21 cellular contexts compared by ENCODE assay signal in genomic region chr5:79875230-79875629, GRCh38.
"Had no signal": no experiment of that assay in that cellular context is flagged by ENCODE, and none has a peak within 500 bp of the region (broad histone marks: within the 10 kb centered on the region; RNA-seq: fewer than 3 reads in every experiment).

No MANE protein-coding gene starts in this region.

- DNase-seq: activated CD4-positive, alpha-beta T cell treated with anti-CD3 and anti-CD28 coated beads, Interleukin-2, amount 50 U/mL, for 4 hours; activated CD4-positive, CD25-positive, alpha-beta regulatory T cell treated with anti-CD3 and anti-CD28 coated beads, Interleukin-2, amount 50 U/mL, for 72 hours; activated naive CD4-positive, alpha-beta T cell treated with Interleukin-2 at 50 U/mL for 16 hours; activated T-cell treated with anti-CD3 and anti-CD28 coated beads for 4 hours; aorta; esophagus squamous epithelium; islet precursor cell; naive B cell; pancreas; stimulated activated CD4-positive, alpha-beta T cell treated with anti-CD3 and anti-CD28 coated beads, Interleukin-4, amount 100 ng/mL, for 4 hours; stimulated activated CD8-positive, alpha-beta memory T cell treated with anti-CD3 and anti-CD28 coated beads, Interleukin-4, amount 100 ng/mL, for 48 hours; stimulated activated naive CD4-positive, alpha-beta T cell treated with Interleukin-2 at 50 U/mL for 16 hours; T-helper 1 cell; T1000; trophoblast cell had no signal

- H3K36me3 ChIP-seq: esophagus squamous epithelium, neural progenitor cell, pancreas had no signal

- H3K4me3 ChIP-seq: esophagus squamous epithelium, hepatocyte, neural progenitor cell, pancreas, skin epidermis had no signal

- H3K9me3 ChIP-seq: esophagus squamous epithelium, pancreas had no signal

- ATAC-seq: activated T-helper 17 cell treated with anti-CD3 and anti-CD28 coated beads, Interleukin-2, amount 50 U/mL, for 72 hours; left lobe of liver; SK-N-SH treated with all-trans-retinoic acid at 6 μM for 48 hours had no signal

- H3K27me3 ChIP-seq: esophagus squamous epithelium, hepatocyte, neural progenitor cell, pancreas had no signal

- H3K4me2 ChIP-seq: hepatocyte, neural progenitor cell had no signal

- H2AFZ ChIP-seq: hepatocyte, neural progenitor cell had no signal

- H3K27ac ChIP-seq: esophagus squamous epithelium, hepatocyte, neural progenitor cell, pancreas, skin epidermis had no signal

- H3K4me1 ChIP-seq: esophagus squamous epithelium, neural progenitor cell, pancreas had no signal

- H3K79me2 ChIP-seq: hepatocyte had no signal
